Comparison of ENCODE assay signal across 8 cellular contexts in genomic region chr5:141326088-141326854, GRCh38. TPM values are rescaled to one million over a fixed set of nuclear protein-coding genes. Genes with fewer than 3 reads are reported as not detected.
A peak's percentile ranks its signal among the peaks of the same experiment; 100 is the strongest.
DNase-seq lines count a peak whose midpoint lies in the region; ATAC-seq and TF ChIP-seq lines count a peak whose summit lies in the region.

No MANE protein-coding gene starts in this region.

- peaks cover 12% of the 10 kb centered on the region for H3K4me1 Mint-ChIP-seq in activated CD8-positive, alpha-beta T cell treated with anti-CD3 and anti-CD28 coated beads, Interleukin-2, amount 10 ng/mL, durations not matched to agents 7 days and 5 days (ENCODE audit: low read depth)
- H3K4me1 Mint-ChIP-seq in effector memory CD8-positive, alpha-beta T cell (ENCODE audit: low read depth in 2 of 2) = peaks cover 6% of the 10 kb centered on the region in 2 donors

- no peak overlapping the region for H3K4me3 ChIP-seq in HEK293 (ENCODE audit: low read depth, low read length)

- H3K9me3 ChIP-seq in HEK293 (ENCODE audit: control insufficient read depth, insufficient read depth, low read depth, low read length) = no peaks in the 10 kb centered on the region

- CTCF ChIA-PET in HEK293 (lab: Yijun Ruan, JAX) = interaction anchor here (0.5 to 5.3 kb wide), 2 partner anchors 13 to 1373 kb away, joined by 6 to 41 read pairs; partner anchors contain the start of gene PCDHGA2
- CTCF ChIA-PET in activated CD8-positive, alpha-beta T cell treated with anti-CD3 and anti-CD28 coated beads, Interleukin-2, amount 10 ng/mL, durations not matched to agents 7 days and 5 days (lab: Charles Lee) = interaction anchor here (0.9 to 1.7 kb wide), 4 partner anchors 16 to 238 kb away, joined by 3 to 4 read pairs (median 4); partner anchors contain the start of gene PCDHGA4

- POLR2A ChIA-PET in HEK293 (lab: Yijun Ruan, JAX) = interaction anchor here (0.7 kb wide), 1 partner anchor 38 kb away, joined by 3 read pairs; the partner anchor contains the start of gene PCDHGA5
- POLR2A ChIA-PET in activated CD8-positive, alpha-beta T cell treated with anti-CD3 and anti-CD28 coated beads, Interleukin-2, amount 10 ng/mL, durations not matched to agents 7 days and 5 days (lab: Charles Lee) = interaction anchor here (0.6 kb wide), 1 partner anchor 9 kb away, joined by 3 read pairs; no protein-coding TSS in a partner anchor

- no peaks in the 10 kb centered on the region for H3K4me1 ChIP-seq in HEK293 (ENCODE audit: control insufficient read depth, insufficient read depth, low read length)

- ATAC-seq in activated CD8-positive, alpha-beta T cell treated with anti-CD3 and anti-CD28 coated beads, Interleukin-2, amount 10 ng/mL, durations not matched to agents 7 days and 5 days = peak; percentile 93
- peak; percentile 93 for ATAC-seq in effector memory CD8-positive, alpha-beta T cell (replicated peaks)

- no peak overlapping the region for H3K27ac Mint-ChIP-seq in activated CD8-positive, alpha-beta T cell treated with anti-CD3 and anti-CD28 coated beads, Interleukin-2, amount 10 ng/mL, durations not matched to agents 7 days and 5 days
- H3K27ac Mint-ChIP-seq in effector memory CD8-positive, alpha-beta T cell = peak overlapping the region; percentile 88 to 93

- peaks cover 25% of the 10 kb centered on the region for H3K9me3 Mint-ChIP-seq in activated CD8-positive, alpha-beta T cell treated with anti-CD3 and anti-CD28 coated beads, Interleukin-2, amount 10 ng/mL, durations not matched to agents 7 days and 5 days (ENCODE audit: insufficient read depth)
- peaks cover 0 to 1% of the 10 kb centered on the region in 2 donors for H3K9me3 Mint-ChIP-seq in effector memory CD8-positive, alpha-beta T cell

- H3K27ac ChIP-seq in HEK293 (ENCODE audit: extremely low read depth, low read depth, low read length) = no peak overlapping the region

- peaks cover 9% of the 10 kb centered on the region for H3K36me3 Mint-ChIP-seq in activated CD8-positive, alpha-beta T cell treated with anti-CD3 and anti-CD28 coated beads, Interleukin-2, amount 10 ng/mL, durations not matched to agents 7 days and 5 days (ENCODE audit: low read depth)
- H3K36me3 Mint-ChIP-seq in effector memory CD8-positive, alpha-beta T cell (ENCODE audit: insufficient read depth) = peaks cover 3% of the 10 kb centered on the region

- H3K27me3 Mint-ChIP-seq in activated CD8-positive, alpha-beta T cell treated with anti-CD3 and anti-CD28 coated beads, Interleukin-2, amount 10 ng/mL, durations not matched to agents 7 days and 5 days (ENCODE audit: low read depth) = peaks cover 18% of the 10 kb centered on the region
- peaks cover 29 to 48% of the 10 kb centered on the region in 2 donors for H3K27me3 Mint-ChIP-seq in effector memory CD8-positive, alpha-beta T cell

- peak overlapping the region; percentile 80 for H3K4me3 Mint-ChIP-seq in activated CD8-positive, alpha-beta T cell treated with anti-CD3 and anti-CD28 coated beads, Interleukin-2, amount 10 ng/mL, durations not matched to agents 7 days and 5 days
- H3K4me3 Mint-ChIP-seq in effector memory CD8-positive, alpha-beta T cell = peak overlapping the region; percentile 83 to 90

- DNase-seq in EL (peak; percentile 77), NCI-H2227 treated with DMSO at 0.1 percent for 48 hours (lab: John Stamatoyannopoulos, UW) (peak; percentile 28), mucosa of gallbladder (ENCODE audit: low spot score) (peak; percentile 44), cortex of kidney (lab: John Stamatoyannopoulos, UW) (no peak)
- peak; percentile 78 for DNase-seq in activated CD8-positive, alpha-beta T cell treated with anti-CD3 and anti-CD28 coated beads, Interleukin-2, amount 10 ng/mL, durations not matched to agents 7 days and 5 days
- DNase-seq in effector memory CD8-positive, alpha-beta T cell = peak; percentile 57 to 68 (median 62)
- peak; percentile 25 to 43 for DNase-seq in stimulated activated CD8-positive, alpha-beta memory T cell treated with anti-CD3 and anti-CD28 coated beads, Interleukin-4, amount 100 ng/mL, for 4 hours (ENCODE audit: low read depth in 2 of 2, low spot score in 1 of 2)

- no peak for TF ChIP-seq CTCF in HEK293 (tag by site-specific recombination; IDR thresholded peaks at IDR 0.05)

- no peaks in the 10 kb centered on the region for H3K36me3 ChIP-seq in HEK293 (ENCODE audit: control insufficient read depth in 2 of 2, insufficient read depth in 1 of 2, low read length in 2 of 2)

TF ChIP-seq in HEK293, 187 proteins besides CTCF, POLR2A, EP300 and RAD21:
- TF ChIP-seq ZNF184 (tag by site-specific recombination; IDR thresholded peaks at IDR 0.05) (no peak), SP2 (tag by site-specific recombination; IDR thresholded peaks at IDR 0.05) (no peak), KLF9 (tag by site-specific recombination; IDR thresholded peaks at IDR 0.05; ENCODE audit: low read depth) (no peak), ZNF48 (tag by site-specific recombination; IDR thresholded peaks at IDR 0.05) (no peak), ZNF645 (tag by site-specific recombination; IDR thresholded peaks at IDR 0.05) (no peak), GLIS2 (tag by site-specific recombination; IDR thresholded peaks at IDR 0.05) (no peak), SETDB1 (IDR thresholded peaks at IDR 0.05; ENCODE audit: insufficient read length, low read length) (peak; percentile 38), ATF2 (tag by site-specific recombination; IDR thresholded peaks at IDR 0.05; ENCODE audit: low read depth) (no peak), TRIM28 (IDR thresholded peaks at IDR 0.05; ENCODE audit: borderline replicate concordance, low read length) (0 out of 2 replicates have a peak, but pooled peaks have one; percentile 16), ZFP3 (tag by site-specific recombination; IDR thresholded peaks at IDR 0.05; ENCODE audit: low read depth) (no peak), ZBTB48 (tag by site-specific recombination; IDR thresholded peaks at IDR 0.05) (no peak), GLI2 (tag by site-specific recombination; IDR thresholded peaks at IDR 0.05; ENCODE audit: borderline replicate concordance, low read depth) (no peak), MEIS1 (CRISPR knock-in tag; IDR thresholded peaks at IDR 0.05; ENCODE audit: borderline replicate concordance) (no peak), SCRT2 (tag by site-specific recombination; IDR thresholded peaks at IDR 0.05) (no peak), GLIS1 (tag by site-specific recombination; IDR thresholded peaks at IDR 0.05) (no peak), HOXD13 (CRISPR knock-in tag; IDR thresholded peaks at IDR 0.05; ENCODE audit: borderline replicate concordance) (no peak)

RNA-seq across cellular contexts. Expression of gene PCDHGA1, which starts 4.0 kb away (rescaled TPM):
- total RNA-seq in activated CD8-positive, alpha-beta T cell treated with anti-CD3 and anti-CD28 coated beads, Interleukin-2, amount 10 ng/mL, durations not matched to agents 7 days and 5 days = not detected
- total RNA-seq in mucosa of gallbladder = 0.72 TPM

RNA-seq across cellular contexts. Expression of gene TAF7, which starts 5.7 kb away (rescaled TPM):
- 10 to 100 TPM; 65.5 to 67.0 TPM for total RNA-seq in activated CD8-positive, alpha-beta T cell treated with anti-CD3 and anti-CD28 coated beads, Interleukin-2, amount 10 ng/mL, durations not matched to agents 7 days and 5 days
- 65.2 TPM for total RNA-seq in mucosa of gallbladder

RNA-seq across cellular contexts. Expression of gene PCDHGA2, which starts 12.3 kb away (rescaled TPM):
- total RNA-seq in activated CD8-positive, alpha-beta T cell treated with anti-CD3 and anti-CD28 coated beads, Interleukin-2, amount 10 ng/mL, durations not matched to agents 7 days and 5 days = not detected
- total RNA-seq in mucosa of gallbladder = 6.7 TPM

RNA-seq across cellular contexts. Expression of gene PCDHGA3, which starts 17.4 kb away (rescaled TPM):
- not detected for total RNA-seq in activated CD8-positive, alpha-beta T cell treated with anti-CD3 and anti-CD28 coated beads, Interleukin-2, amount 10 ng/mL, durations not matched to agents 7 days and 5 days
- total RNA-seq in mucosa of gallbladder = 4.0 TPM

RNA-seq across cellular contexts. Expression of gene SLC25A2, which starts 22.4 kb away (rescaled TPM):
- under 1 TPM; 0.39 to 0.84 TPM for total RNA-seq in activated CD8-positive, alpha-beta T cell treated with anti-CD3 and anti-CD28 coated beads, Interleukin-2, amount 10 ng/mL, durations not matched to agents 7 days and 5 days
- total RNA-seq in mucosa of gallbladder = not detected
